9 cellular contexts compared by ENCODE assay signal in the genomic region with DNA sequence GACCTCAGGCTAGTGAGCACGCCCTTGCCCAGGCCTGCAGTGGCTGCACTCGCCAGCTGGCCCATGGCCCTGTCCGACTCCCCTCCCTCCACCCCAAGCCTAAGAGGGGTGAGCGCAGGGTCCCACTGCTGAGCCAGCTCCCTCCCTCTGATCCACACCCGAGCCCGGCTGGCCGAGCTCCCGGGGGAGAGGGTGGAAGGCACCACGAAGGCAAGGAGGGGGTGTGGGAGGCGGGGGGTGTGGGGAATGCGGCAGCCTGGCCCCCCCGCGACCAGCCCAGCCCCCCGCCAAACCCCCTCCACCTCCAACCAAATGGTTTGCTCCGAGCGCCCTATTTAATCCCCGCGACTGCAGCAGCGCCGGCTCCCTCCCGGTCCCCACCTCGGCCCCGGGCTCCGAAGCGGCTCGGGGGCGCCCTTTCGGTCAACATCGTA. TPM values are rescaled to one million over a fixed set of nuclear protein-coding genes. Genes with fewer than 3 reads are reported as not detected.
A peak's percentile ranks its signal among the peaks of the same experiment; 100 is the strongest.
DNase-seq lines count a peak whose midpoint lies in the region; ATAC-seq and TF ChIP-seq lines count a peak whose summit lies in the region.
"Had no signal": no experiment of that assay in that cellular context is flagged by ENCODE, and none has a peak within 500 bp of the region (broad histone marks: within the 10 kb centered on the region; RNA-seq: fewer than 3 reads in every experiment).

A gene with protein sequence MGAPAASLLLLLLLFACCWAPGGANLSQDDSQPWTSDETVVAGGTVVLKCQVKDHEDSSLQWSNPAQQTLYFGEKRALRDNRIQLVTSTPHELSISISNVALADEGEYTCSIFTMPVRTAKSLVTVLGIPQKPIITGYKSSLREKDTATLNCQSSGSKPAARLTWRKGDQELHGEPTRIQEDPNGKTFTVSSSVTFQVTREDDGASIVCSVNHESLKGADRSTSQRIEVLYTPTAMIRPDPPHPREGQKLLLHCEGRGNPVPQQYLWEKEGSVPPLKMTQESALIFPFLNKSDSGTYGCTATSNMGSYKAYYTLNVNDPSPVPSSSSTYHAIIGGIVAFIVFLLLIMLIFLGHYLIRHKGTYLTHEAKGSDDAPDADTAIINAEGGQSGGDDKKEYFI (plus strand): TSS at position 362 of the 434 bp plus-strand sequence. CDS start 151 bp downstream, outside the sequence.

- CTCF ChIA-PET in naive thymus-derived CD4-positive, alpha-beta T cell (lab: Charles Lee): no interaction called here

- TF ChIP-seq POLR2A in prostate gland (IDR thresholded peaks at IDR 0.05): no peak

- H3K27ac Mint-ChIP-seq in brain: peak within 1 kb of the TSS; percentile 81 to 91 (median 86)
- no peak within 1 kb of the TSS for H3K27ac Mint-ChIP-seq in naive thymus-derived CD4-positive, alpha-beta T cell

- peaks cover 0 to 5% of the 10 kb centered on the region in 2 donors for H3K27me3 ChIP-seq in naive thymus-derived CD4-positive, alpha-beta T cell (ENCODE audit: control insufficient read depth in 2 of 2, insufficient read depth in 2 of 2, low read length in 2 of 2)
- H3K27me3 ChIP-seq in prostate gland (replicated peaks; ENCODE audit: insufficient read depth): peaks cover 14% of the 10 kb centered on the region

- H3K36me3 ChIP-seq in naive thymus-derived CD4-positive, alpha-beta T cell (ENCODE audit: control insufficient read depth in 2 of 3, insufficient read depth in 3 of 3, low read length in 3 of 3): no peaks in the 10 kb centered on the region
- no peaks in the 10 kb centered on the region for H3K36me3 ChIP-seq in prostate gland
- H3K36me3 ChIP-seq: pancreas had no signal

- peaks cover 11% of the 10 kb centered on the region for H3K27me3 Mint-ChIP-seq in brain
- H3K27me3 Mint-ChIP-seq in naive thymus-derived CD4-positive, alpha-beta T cell: peaks cover 66 to 77% (median 70%) of the 10 kb centered on the region in 5 donors

- H3K36me3 Mint-ChIP-seq in brain: no peaks in the 10 kb centered on the region
- peaks cover 0 to 10% (median 0%) of the 10 kb centered on the region in 5 donors for H3K36me3 Mint-ChIP-seq in naive thymus-derived CD4-positive, alpha-beta T cell

- intact Hi-C loops in naive thymus-derived CD4-positive, alpha-beta T cell (cut with micrococcal nuclease): no loop called here
- intact Hi-C loops in prostate gland (cut with DNase I): no loop called here

- peak within 1 kb of the TSS; percentile 90 to 94 (median 92) for H3K4me3 Mint-ChIP-seq in brain
- peak within 1 kb of the TSS in 4 of 10 donors; percentile 0 to 12 (median 8) for H3K4me3 Mint-ChIP-seq in naive thymus-derived CD4-positive, alpha-beta T cell

- DNase-seq in NCI-H1092 treated with DMSO at 0.1 percent for 48 hours (lab: John Stamatoyannopoulos, UW) (peak; percentile 74), islet precursor cell (peak; percentile 66), NOMO-1 treated with DMSO at 0.1 percent for 48 hours (lab: John Stamatoyannopoulos, UW; ENCODE audit: unreplicated experiment) (no peak), CD1c-positive myeloid dendritic cell (ENCODE audit: extremely low spot score) (no peak), prostate gland (ENCODE audit: low spot score) (no peak)
- DNase-seq in stimulated activated naive CD8-positive, alpha-beta T cell treated with anti-CD3 and anti-CD28 coated beads, Interleukin-15, Interleukin-2, amounts not matched to agents 100 U/mL and 50 U/mL, for 24 hours: no peak
- DNase-seq in naive thymus-derived CD4-positive, alpha-beta T cell: no peak

- no peaks in the 10 kb centered on the region for H3K4me1 ChIP-seq in naive thymus-derived CD4-positive, alpha-beta T cell (ENCODE audit: control insufficient read depth in 2 of 2, insufficient read depth in 2 of 2, low read length in 2 of 2)
- H3K4me1 ChIP-seq in prostate gland (replicated peaks): no peaks in the 10 kb centered on the region
- H3K4me1 ChIP-seq: pancreas had no signal

- no peaks in the 10 kb centered on the region for H3K9me3 Mint-ChIP-seq in brain
- peaks cover 0 to 2% (median 0%) of the 10 kb centered on the region in 11 donors for H3K9me3 Mint-ChIP-seq in naive thymus-derived CD4-positive, alpha-beta T cell

- 2% methylated on average over 29 of the region's 29 CpGs for WGBS in prostate gland

- TF ChIP-seq CTCF in brain (conservative IDR thresholded peaks at IDR 0.05): no peak
- TF ChIP-seq CTCF in prostate gland (IDR thresholded peaks at IDR 0.05): no peak

- peak; percentile 23 for ATAC-seq in stimulated activated naive CD8-positive, alpha-beta T cell treated with anti-CD3 and anti-CD28 coated beads, Interleukin-15, Interleukin-2, amounts not matched to agents 100 U/mL and 50 U/mL, for 24 hours
- no peak for ATAC-seq in naive thymus-derived CD4-positive, alpha-beta T cell

- no peaks in the 10 kb centered on the region for H3K9me3 ChIP-seq in naive thymus-derived CD4-positive, alpha-beta T cell (ENCODE audit: control insufficient read depth in 2 of 3, low read length in 3 of 3)
- H3K9me3 ChIP-seq in prostate gland: no peaks in the 10 kb centered on the region
- H3K9me3 ChIP-seq: pancreas had no signal

- peaks cover 49% of the 10 kb centered on the region for H3K4me1 Mint-ChIP-seq in brain
- H3K4me1 Mint-ChIP-seq in naive thymus-derived CD4-positive, alpha-beta T cell: peaks cover 3 to 12% (median 10%) of the 10 kb centered on the region in 7 donors

- no peak within 1 kb of the TSS for H3K4me3 ChIP-seq in naive thymus-derived CD4-positive, alpha-beta T cell (ENCODE audit: low read length)
- H3K4me3 ChIP-seq in prostate gland: peak within 1 kb of the TSS in 1 of 2 donors; percentile 5

- POLR2A ChIA-PET in naive thymus-derived CD4-positive, alpha-beta T cell (lab: Charles Lee): no interaction called here

- no peak within 1 kb of the TSS for H3K27ac ChIP-seq in naive thymus-derived CD4-positive, alpha-beta T cell (ENCODE audit: low read depth, low read length)
- no peak within 1 kb of the TSS for H3K27ac ChIP-seq in prostate gland
- H3K27ac ChIP-seq: pancreas had no signal

RNA-seq across cellular contexts. Expression of the gene that starts here (rescaled TPM):
- polyA plus RNA-seq in brain (ENCODE audit: insufficient read depth, low read depth, low replicate concordance): 86.2 TPM
- not detected for total RNA-seq in naive thymus-derived CD4-positive, alpha-beta T cell
- polyA plus RNA-seq in naive thymus-derived CD4-positive, alpha-beta T cell: not detected
- 1 to 10 TPM in 1 of 2 donors, under 1 TPM in 1; 0.23 to 4.7 TPM for total RNA-seq in prostate gland

Comparison
In these comparisons a context has a peak if more than half of its experiments do, and no peak if none do; other contexts are left out.
1. RNA of the gene that starts here (polyA plus RNA-seq): 86.2 TPM in brain (single experiment); not detected in naive thymus-derived CD4-positive, alpha-beta T cell; every median in the first group is over 10 times any median in the second.
2. DNase-seq: peak in NCI-H1092 treated with DMSO at 0.1 percent for 48 hours (single experiment) and islet precursor cell (single experiment); none in stimulated activated naive CD8-positive, alpha-beta T cell treated with anti-CD3 and anti-CD28 coated beads, Interleukin-15, Interleukin-2, amounts not matched to agents 100 U/mL and 50 U/mL, for 24 hours (single experiment), naive thymus-derived CD4-positive, alpha-beta T cell (0 of 9), NOMO-1 treated with DMSO at 0.1 percent for 48 hours (single experiment), CD1c-positive myeloid dendritic cell (single experiment) and prostate gland (single experiment).
3. H3K27ac Mint-ChIP-seq: peak in brain (5 of 5); none in naive thymus-derived CD4-positive, alpha-beta T cell (0 of 9).